ENCODE assay signal across 1 cellular context in the genomic region with DNA sequence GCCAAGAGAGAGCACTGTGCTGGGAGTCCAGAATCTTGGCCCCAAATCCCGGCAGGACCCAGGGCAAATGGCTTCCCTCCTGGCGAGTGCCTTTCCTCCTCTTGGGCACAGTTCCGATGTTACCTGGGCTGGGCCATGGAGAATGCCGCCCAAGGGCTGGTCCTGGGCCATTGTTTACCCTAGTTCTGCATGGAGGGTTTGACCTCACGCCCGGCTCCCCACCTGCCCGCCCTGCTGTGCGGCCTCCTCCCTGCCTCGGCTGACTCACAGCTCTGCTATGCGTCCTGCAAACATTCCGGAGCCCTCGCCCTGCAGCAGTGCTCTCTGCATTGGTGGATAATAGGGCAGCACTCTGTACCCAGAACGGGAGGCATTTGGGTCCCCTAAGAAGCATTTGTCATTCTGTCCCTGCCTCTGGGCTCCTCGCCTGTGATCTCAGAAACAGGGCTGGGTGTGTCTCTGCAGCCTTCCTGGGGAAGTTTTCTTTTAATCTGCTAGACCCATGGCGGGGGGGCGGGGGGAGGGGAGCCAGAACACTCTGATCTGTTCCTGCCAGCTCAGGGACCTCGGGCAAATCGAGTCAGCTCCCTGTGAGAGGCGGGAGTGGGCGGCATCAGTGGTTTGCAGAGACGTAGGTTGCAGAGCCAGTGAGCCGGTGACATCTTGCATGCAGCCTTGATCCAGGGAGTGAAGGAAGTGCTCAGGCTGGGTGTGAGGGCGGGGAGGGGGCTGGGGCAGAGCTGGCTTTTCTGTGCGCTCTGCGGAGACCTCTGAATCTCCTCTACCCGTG.
TF ChIP-seq lines count a peak whose summit lies in the region.

No MANE protein-coding gene starts in this region.

TF ChIP-seq in WTC11, 78 proteins besides CTCF, POLR2A, EP300 and RAD21 (continued from another document):
- TF ChIP-seq, protein P1, sequence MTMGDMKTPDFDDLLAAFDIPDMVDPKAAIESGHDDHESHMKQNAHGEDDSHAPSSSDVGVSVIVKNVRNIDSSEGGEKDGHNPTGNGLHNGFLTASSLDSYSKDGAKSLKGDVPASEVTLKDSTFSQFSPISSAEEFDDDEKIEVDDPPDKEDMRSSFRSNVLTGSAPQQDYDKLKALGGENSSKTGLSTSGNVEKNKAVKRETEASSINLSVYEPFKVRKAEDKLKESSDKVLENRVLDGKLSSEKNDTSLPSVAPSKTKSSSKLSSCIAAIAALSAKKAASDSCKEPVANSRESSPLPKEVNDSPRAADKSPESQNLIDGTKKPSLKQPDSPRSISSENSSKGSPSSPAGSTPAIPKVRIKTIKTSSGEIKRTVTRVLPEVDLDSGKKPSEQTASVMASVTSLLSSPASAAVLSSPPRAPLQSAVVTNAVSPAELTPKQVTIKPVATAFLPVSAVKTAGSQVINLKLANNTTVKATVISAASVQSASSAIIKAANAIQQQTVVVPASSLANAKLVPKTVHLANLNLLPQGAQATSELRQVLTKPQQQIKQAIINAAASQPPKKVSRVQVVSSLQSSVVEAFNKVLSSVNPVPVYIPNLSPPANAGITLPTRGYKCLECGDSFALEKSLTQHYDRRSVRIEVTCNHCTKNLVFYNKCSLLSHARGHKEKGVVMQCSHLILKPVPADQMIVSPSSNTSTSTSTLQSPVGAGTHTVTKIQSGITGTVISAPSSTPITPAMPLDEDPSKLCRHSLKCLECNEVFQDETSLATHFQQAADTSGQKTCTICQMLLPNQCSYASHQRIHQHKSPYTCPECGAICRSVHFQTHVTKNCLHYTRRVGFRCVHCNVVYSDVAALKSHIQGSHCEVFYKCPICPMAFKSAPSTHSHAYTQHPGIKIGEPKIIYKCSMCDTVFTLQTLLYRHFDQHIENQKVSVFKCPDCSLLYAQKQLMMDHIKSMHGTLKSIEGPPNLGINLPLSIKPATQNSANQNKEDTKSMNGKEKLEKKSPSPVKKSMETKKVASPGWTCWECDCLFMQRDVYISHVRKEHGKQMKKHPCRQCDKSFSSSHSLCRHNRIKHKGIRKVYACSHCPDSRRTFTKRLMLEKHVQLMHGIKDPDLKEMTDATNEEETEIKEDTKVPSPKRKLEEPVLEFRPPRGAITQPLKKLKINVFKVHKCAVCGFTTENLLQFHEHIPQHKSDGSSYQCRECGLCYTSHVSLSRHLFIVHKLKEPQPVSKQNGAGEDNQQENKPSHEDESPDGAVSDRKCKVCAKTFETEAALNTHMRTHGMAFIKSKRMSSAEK (CRISPR knock-in tag; IDR thresholded peaks at IDR 0.05; ENCODE audit: borderline replicate concordance), result no peak
- TF ChIP-seq JUN (CRISPR knock-in tag; IDR thresholded peaks at IDR 0.05), result peak; percentile 74; the same call in 1 of the 2 replicates
- TF ChIP-seq FOXK1 (CRISPR knock-in tag; IDR thresholded peaks at IDR 0.05), result peak; percentile 89
